In genomic region chr11:13699041-13699440, GRCh38 we compare ENCODE assay signal across 37 cellular contexts.
"Had no signal": no experiment of that assay in that cellular context is flagged by ENCODE, and none has a peak within 500 bp of the region (broad histone marks: within the 10 kb centered on the region; RNA-seq: fewer than 3 reads in every experiment).

No MANE protein-coding gene starts in this region.

- H2AFZ ChIP-seq: PC-9 had no signal

- H3K9me3 ChIP-seq: ascending aorta had no signal

- H3K4me1 ChIP-seq: ascending aorta had no signal

- DNase-seq: activated B cell treated with CpG ODN at 0.5 μM for 24 hours; activated CD4-positive, alpha-beta memory T cell treated with anti-CD3 and anti-CD28 coated beads for 36 hours; activated CD4-positive, alpha-beta T cell treated with anti-CD3 and anti-CD28 coated beads for 4 hours; activated CD4-positive, alpha-beta T cell treated with anti-CD3 and anti-CD28 coated beads, Interleukin-2, amount 50 U/mL, for 1 hour; activated CD4-positive, CD25-positive, alpha-beta regulatory T cell treated with anti-CD3 and anti-CD28 coated beads, Interleukin-2, amount 50 U/mL, for 72 hours; activated CD8-positive, alpha-beta memory T cell treated with anti-CD3 and anti-CD28 coated beads, Interleukin-2, amount 50 U/mL, for 4 hours; activated effector memory CD4-positive, alpha-beta T cell treated with Interleukin-2 at 50 U/mL for 16 hours; activated naive CD4-positive, alpha-beta T cell treated with anti-CD3 and anti-CD28 coated beads, Interleukin-2, amount 10 ng/mL, durations not matched to agents 7 days and 5 days; activated naive CD8-positive, alpha-beta T cell treated with anti-CD3 and anti-CD28 coated beads, Interleukin-2, amount 50 U/mL, for 24 hours; activated T-cell treated with anti-CD3 and anti-CD28 coated beads for 4 hours; activated T-cell treated with anti-CD3 and anti-CD28 coated beads, Interleukin-2, amount 50 U/mL, for 48 hours; amygdala; caudate nucleus; MM.1S; MV-4-11; NCI-H1092; NCI-H1436 treated with DMSO at 0.1 percent for 48 hours; NCI-H1694 treated with DMSO at 0.1 percent for 48 hours; NCI-H2029; NCI-H345; NCI-H510A; NCI-H526; NCI-H748 treated with DMSO at 0.1 percent for 48 hours; NK-92 treated with Interleukin-12 subunit alpha and Interleukin-12 subunit beta, amount 100 ng/mL, for 24 hours; PC-9; SIG-M5; SW 1271; T-helper 1 cell; T-helper 2 cell; T-helper 9 cell had no signal

- ATAC-seq: activated naive CD8-positive, alpha-beta T cell treated with anti-CD3 and anti-CD28 coated beads, Interleukin-2, amount 50 U/mL, for 24 hours; Right ventricle myocardium inferior; SK-N-SH treated with all-trans-retinoic acid at 6 μM for 48 hours had no signal

- H3K27ac Mint-ChIP-seq: activated B cell treated with CpG ODN at 0.5 μM for 24 hours; activated CD4-positive, alpha-beta memory T cell treated with anti-CD3 and anti-CD28 coated beads for 36 hours; activated naive CD4-positive, alpha-beta T cell treated with anti-CD3 and anti-CD28 coated beads, Interleukin-2, amount 10 ng/mL, durations not matched to agents 7 days and 5 days; activated naive CD8-positive, alpha-beta T cell; activated naive CD8-positive, alpha-beta T cell treated with anti-CD3 and anti-CD28 coated beads, Interleukin-2, amount 50 U/mL, for 24 hours had no signal

- H3K4me3 ChIP-seq: ascending aorta, PC-9 had no signal

- H3K27me3 ChIP-seq: ascending aorta had no signal

- H3K4me1 Mint-ChIP-seq: activated B cell treated with CpG ODN at 0.5 μM for 24 hours; activated naive CD4-positive, alpha-beta T cell treated with anti-CD3 and anti-CD28 coated beads, Interleukin-2, amount 10 ng/mL, durations not matched to agents 7 days and 5 days; activated naive CD8-positive, alpha-beta T cell treated with anti-CD3 and anti-CD28 coated beads, Interleukin-2, amount 50 U/mL, for 24 hours had no signal

- H3K9me3 Mint-ChIP-seq: activated B cell treated with CpG ODN at 0.5 μM for 24 hours; activated CD4-positive, alpha-beta memory T cell treated with anti-CD3 and anti-CD28 coated beads for 36 hours; activated naive CD4-positive, alpha-beta T cell treated with anti-CD3 and anti-CD28 coated beads, Interleukin-2, amount 10 ng/mL, durations not matched to agents 7 days and 5 days; activated naive CD8-positive, alpha-beta T cell treated with anti-CD3 and anti-CD28 coated beads, Interleukin-2, amount 50 U/mL, for 24 hours had no signal

- H3K27me3 Mint-ChIP-seq: activated B cell treated with CpG ODN at 0.5 μM for 24 hours; activated CD4-positive, alpha-beta memory T cell treated with anti-CD3 and anti-CD28 coated beads for 36 hours; activated naive CD4-positive, alpha-beta T cell treated with anti-CD3 and anti-CD28 coated beads, Interleukin-2, amount 10 ng/mL, durations not matched to agents 7 days and 5 days; activated naive CD8-positive, alpha-beta T cell; activated naive CD8-positive, alpha-beta T cell treated with anti-CD3 and anti-CD28 coated beads, Interleukin-2, amount 50 U/mL, for 24 hours had no signal

- H3K27ac ChIP-seq: ascending aorta, KMS-11, PC-9, RWPE1, VCaP had no signal

- H3K4me2 ChIP-seq: KMS-11, PC-9 had no signal

- H3K4me3 Mint-ChIP-seq: activated B cell treated with CpG ODN at 0.5 μM for 24 hours; activated CD4-positive, alpha-beta memory T cell treated with anti-CD3 and anti-CD28 coated beads for 36 hours; activated naive CD4-positive, alpha-beta T cell treated with anti-CD3 and anti-CD28 coated beads, Interleukin-2, amount 10 ng/mL, durations not matched to agents 7 days and 5 days; activated naive CD8-positive, alpha-beta T cell; activated naive CD8-positive, alpha-beta T cell treated with anti-CD3 and anti-CD28 coated beads, Interleukin-2, amount 50 U/mL, for 24 hours had no signal
